In genomic region chr13:27138457-27139093, GRCh38 we compare ENCODE assay signal across 1 cellular context.
TF ChIP-seq lines count a peak whose summit lies in the region.

No MANE protein-coding gene starts in this region.

TF ChIP-seq in K562, 482 proteins besides CTCF, POLR2A, EP300 and RAD21 (continued from another document):
- peak; percentile 88; the same call in 1 of the 2 replicates for TF ChIP-seq CREB5 (CRISPR knock-in tag; IDR thresholded peaks at IDR 0.05)
- TF ChIP-seq BRCA1 (IDR thresholded peaks at IDR 0.05), result no peak
- TF ChIP-seq BRCA1 (CRISPR knock-in tag; IDR thresholded peaks at IDR 0.05), result no peak
- no peak for TF ChIP-seq BRF2 (IDR thresholded peaks at IDR 0.05; ENCODE audit: borderline replicate concordance, insufficient read depth, insufficient read length)
